18 cellular contexts compared by ENCODE assay signal in the genomic region with DNA sequence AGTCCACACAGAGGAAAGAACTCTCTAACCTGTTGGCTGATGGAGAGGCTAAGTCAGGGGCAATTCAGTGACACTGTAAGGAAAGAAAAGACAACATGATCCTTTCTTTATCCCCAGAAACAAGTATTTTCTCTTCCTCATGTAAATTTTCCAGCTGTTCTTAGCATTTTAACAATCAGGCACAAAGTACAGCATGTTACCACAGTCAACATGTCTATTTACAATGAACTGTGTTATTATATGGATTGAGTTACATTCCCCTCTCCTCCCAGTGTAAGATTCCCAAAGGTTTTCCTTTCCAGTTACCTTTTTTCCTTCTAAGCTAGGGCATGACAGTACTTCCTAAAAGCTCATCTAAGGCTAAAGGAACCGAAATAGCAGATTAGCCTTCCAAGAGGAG. TPM values are rescaled to one million over a fixed set of nuclear protein-coding genes. Genes with fewer than 3 reads are reported as not detected.
A peak's percentile ranks its signal among the peaks of the same experiment; 100 is the strongest.
DNase-seq lines count a peak whose midpoint lies in the region; ATAC-seq and TF ChIP-seq lines count a peak whose summit lies in the region.
"Had no signal": no experiment of that assay in that cellular context is flagged by ENCODE, and none has a peak within 500 bp of the region (broad histone marks: within the 10 kb centered on the region; RNA-seq: fewer than 3 reads in every experiment).

No MANE protein-coding gene starts in this region.

- no peak overlapping the region for H2AK9ac ChIP-seq in IMR-90 (replicated peaks; ENCODE audit: low read depth, low read length, poor library complexity)

- no peaks in the 10 kb centered on the region for H3K27me3 Mint-ChIP-seq in CD14-positive monocyte (ENCODE audit: low read depth in 3 of 3)
- H3K27me3 Mint-ChIP-seq: B cell, IgD-negative memory B cell had no signal

- POLR2A ChIA-PET in IMR-90 (lab: Charles Lee; ENCODE audit: unreplicated experiment), result no interaction called here

- peaks cover 58 to 78% of the 10 kb centered on the region in 2 donors for H3K36me3 Mint-ChIP-seq in CD14-positive monocyte

- H3K9me3 ChIP-seq in IMR-90 (ENCODE audit: control insufficient read depth, insufficient read depth, low read length) (no peaks in the 10 kb centered on the region), adipocyte (ENCODE audit: control insufficient read depth, low read length) (no peaks in the 10 kb centered on the region), testis (no peaks in the 10 kb centered on the region), esophagus squamous epithelium (no peaks in the 10 kb centered on the region), upper lobe of right lung (no peaks in the 10 kb centered on the region)

- H4K5ac ChIP-seq in IMR-90 (ENCODE audit: low read depth, low read length), result no peak overlapping the region

- intact Hi-C loops in CD14-positive monocyte (cut with micrococcal nuclease) (no loop called here), IMR-90 (cut with micrococcal nuclease) (no loop called here), testis (cut with DNase I; ENCODE audit: low total_unique reads) (no loop called here), esophagus squamous epithelium (cut with DNase I) (no loop called here), upper lobe of right lung (cut with DNase I) (no loop called here)

- H3K23ac ChIP-seq in IMR-90 (ENCODE audit: low read depth, low read length), result no peak overlapping the region

- H3K4me1 ChIP-seq in IMR-90 (ENCODE audit: control insufficient read depth, insufficient read depth, low read length) (peaks cover 3% of the 10 kb centered on the region; the same call in 1 of the 2 replicates), adipocyte (ENCODE audit: control insufficient read depth, insufficient read depth, low read length) (no peaks in the 10 kb centered on the region), testis (peaks cover 26% of the 10 kb centered on the region), esophagus squamous epithelium (no peaks in the 10 kb centered on the region), upper lobe of right lung (no peaks in the 10 kb centered on the region)

- TF ChIP-seq RAD21 in IMR-90 (IDR thresholded peaks at IDR 0.05; ENCODE audit: low read length), result no peak

- no peak overlapping the region for H3K14ac ChIP-seq in IMR-90 (replicated peaks; ENCODE audit: low read depth, low read length)

- no peak overlapping the region for H4K8ac ChIP-seq in IMR-90 (ENCODE audit: low read depth in 2 of 2, low read length in 2 of 2)

- no peak overlapping the region; the same call in 1 of the 2 replicates for H2AK5ac ChIP-seq in IMR-90 (ENCODE audit: low read depth, low read length)

- H4K20me1 ChIP-seq in IMR-90 (ENCODE audit: insufficient read depth, low read length), result peaks cover 9% of the 10 kb centered on the region

- H2BK120ac ChIP-seq in IMR-90 (ENCODE audit: low read depth, low read length), result no peak overlapping the region

- no peaks in the 10 kb centered on the region for H3K9me3 Mint-ChIP-seq in CD14-positive monocyte
- H3K9me3 Mint-ChIP-seq: IgD-negative memory B cell had no signal

- no peak overlapping the region for H3K4ac ChIP-seq in IMR-90 (ENCODE audit: low read depth, low read length)

- ATAC-seq in IMR-90 (ENCODE audit: low read depth) (peak; percentile 27; the same call in 1 of the 2 replicates), upper lobe of right lung (no peak)

- H2BK5ac ChIP-seq in IMR-90 (ENCODE audit: low read depth, low read length, poor library complexity, severe bottlenecking), result no peak overlapping the region

- peaks cover 8 to 9% of the 10 kb centered on the region in 2 experiments for H3K79me1 ChIP-seq in IMR-90 (ENCODE audit: low read depth in 1 of 2, low read length in 2 of 2)

- no CpG with 5 or more reads among the region's 1 CpG for WGBS in IMR-90 (ENCODE audit: extremely low coverage in 2 of 2, insufficient read length in 1 of 2), 2 experiments
- 45 to 54% methylated on average over 1 of the region's 1 CpG for WGBS in testis, 2 donors
- WGBS in esophagus squamous epithelium, 2 donors, result 56 to 67% methylated on average over 1 of the region's 1 CpG

- no peak overlapping the region for H3K18ac ChIP-seq in IMR-90 (ENCODE audit: low read depth, low read length)

- no TSS peak for BruUV-seq in IMR-90 (replicated peaks; lab: Mats Ljungman, UMichigan)

- H2BK20ac ChIP-seq in IMR-90 (ENCODE audit: low read depth, low read length), result no peak overlapping the region

- H3K27ac ChIP-seq in IMR-90 (ENCODE audit: insufficient read depth, low read length) (no peak overlapping the region), testis (peak overlapping the region in 1 of 2 donors; percentile 15), esophagus squamous epithelium (no peak overlapping the region), upper lobe of right lung (no peak overlapping the region)
- H3K27ac ChIP-seq: KMS-11 had no signal

- DNase-seq in CD14-positive monocyte (ENCODE audit: low spot score) (no peak), IMR-90 (no peak), adipocyte (ENCODE audit: low read depth) (peak; percentile 20), testis (peak; percentile 7), esophagus squamous epithelium (lab: John Stamatoyannopoulos, UW) (no peak), NCI-H128 (lab: John Stamatoyannopoulos, UW; ENCODE audit: unreplicated experiment) (no peak), upper lobe of right lung (no peak)
- DNase-seq: NCI-H1092, NCI-H1436, NCI-H187, NCI-H2081 treated with DMSO at 0.1 percent for 48 hours, NCI-H524 treated with DMSO at 0.1 percent for 48 hours, NCI-H82, SHP77 treated with DMSO at 0.1 percent for 48 hours, T-helper 1 cell had no signal

- dilution Hi-C loops in IMR-90 (cut with HindIII; ENCODE audit: low sequenced_read_pairs, unreplicated experiment), result no loop called here

- H2BK15ac ChIP-seq in IMR-90 (ENCODE audit: low read depth, low read length), result no peak overlapping the region

- H3K4me3 ChIP-seq in IMR-90 (ENCODE audit: insufficient read depth, low read depth, low read length), result no peak overlapping the region
- no peak overlapping the region for H3K4me3 ChIP-seq in adipocyte (ENCODE audit: low read length)
- H3K4me3 ChIP-seq in testis, result no peak overlapping the region
- no peak overlapping the region for H3K4me3 ChIP-seq in esophagus squamous epithelium
- no peak overlapping the region for H3K4me3 ChIP-seq in upper lobe of right lung

- no peak overlapping the region for H3K4me2 ChIP-seq in IMR-90 (ENCODE audit: low read depth, low read length)
- H3K4me2 ChIP-seq: KMS-11 had no signal

- H3K36me3 ChIP-seq in IMR-90 (ENCODE audit: control insufficient read depth, insufficient read depth, low read length), result peaks cover 18% of the 10 kb centered on the region
- peaks cover 15% of the 10 kb centered on the region for H3K36me3 ChIP-seq in adipocyte (ENCODE audit: control insufficient read depth, insufficient read depth, low read length, severe bottlenecking)
- no peaks in the 10 kb centered on the region for H3K36me3 ChIP-seq in testis (ENCODE audit: low read depth, missing control alignments)
- H3K36me3 ChIP-seq in esophagus squamous epithelium, result peaks cover under 1 to 54% (median 8%) of the 10 kb centered on the region in 3 donors
- H3K36me3 ChIP-seq in upper lobe of right lung, result peaks cover 23% of the 10 kb centered on the region

- TF ChIP-seq CTCF in CD14-positive monocyte (IDR thresholded peaks at IDR 0.05), result no peak
- TF ChIP-seq CTCF in IMR-90 (conservative IDR thresholded peaks at IDR 0.05; ENCODE audit: low read depth, low read length), result no peak
- no peak for TF ChIP-seq CTCF in testis (IDR thresholded peaks at IDR 0.05)
- TF ChIP-seq CTCF in esophagus squamous epithelium (IDR thresholded peaks at IDR 0.05), result no peak
- no peak for TF ChIP-seq CTCF in upper lobe of right lung (IDR thresholded peaks at IDR 0.05)

- H3K27ac Mint-ChIP-seq in CD14-positive monocyte, result peak overlapping the region in 5 of 7 donors; percentile 2 to 77 (median 50)
- H3K27ac Mint-ChIP-seq: B cell had no signal

- no peak overlapping the region for H2AFZ ChIP-seq in IMR-90 (replicated peaks; ENCODE audit: low read length, poor library complexity)

- TF ChIP-seq POLR2A in IMR-90 (IDR thresholded peaks at IDR 0.05; ENCODE audit: low read depth, low read length) (no peak), testis (IDR thresholded peaks at IDR 0.05) (no peak), esophagus squamous epithelium (IDR thresholded peaks at IDR 0.05) (no peak)

- in situ Hi-C loops in IMR-90 (cut with MboI; ENCODE audit: low sequenced_read_pairs), result no loop called here

- H3K27me3 ChIP-seq in IMR-90 (ENCODE audit: control insufficient read depth, insufficient read depth, low read length) (no peaks in the 10 kb centered on the region), adipocyte (replicated peaks; ENCODE audit: control insufficient read depth, insufficient read depth, low read length) (no peaks in the 10 kb centered on the region), testis (no peaks in the 10 kb centered on the region), esophagus squamous epithelium (no peaks in the 10 kb centered on the region), upper lobe of right lung (no peaks in the 10 kb centered on the region)

- H3K9me1 ChIP-seq in IMR-90 (ENCODE audit: insufficient read depth, low read length), result no peaks in the 10 kb centered on the region

- CTCF ChIA-PET in IMR-90 (lab: Yijun Ruan, JAX), result no interaction called here

- H4K91ac ChIP-seq in IMR-90 (ENCODE audit: insufficient read depth, low read depth, low read length), result no peak overlapping the region

- peaks cover 10% of the 10 kb centered on the region for H3K4me1 Mint-ChIP-seq in CD14-positive monocyte
- H3K4me1 Mint-ChIP-seq: B cell, IgD-negative memory B cell had no signal

- H3K4me3 Mint-ChIP-seq in CD14-positive monocyte, result no peak overlapping the region
- H3K4me3 Mint-ChIP-seq: B cell, IgD-negative memory B cell had no signal

- no peak overlapping the region for H3K56ac ChIP-seq in IMR-90 (ENCODE audit: extremely low read depth, insufficient read depth, low read length)

- H3K9ac ChIP-seq in IMR-90 (ENCODE audit: low read depth, low read length) (no peak overlapping the region), adipocyte (ENCODE audit: low read length) (no peak overlapping the region)
- H3K9ac ChIP-seq: KMS-11 had no signal

RNA-seq across cellular contexts. Expression of a gene that starts 26.7 kb away (rescaled TPM):
- polyA plus RNA-seq in CD14-positive monocyte, result 10 to 100 TPM; 23.4 to 28.4 TPM
- 61.1 and 65.4 TPM in 2 replicates for total RNA-seq in IMR-90 (2012; rRNA removed)
- 10.3 and 12.8 TPM in 2 replicates for polyA plus RNA-seq in IMR-90 (2012; rRNA removed)
- 6.0 and 7.5 TPM in 2 replicates for polyA plus RNA-seq in IMR-90 (2012; cell fraction: cytosol; rRNA removed)
- 5.9 and 17.2 TPM in 2 replicates for polyA plus RNA-seq in IMR-90 (2012; cell fraction: nucleus; rRNA removed; ENCODE audit: low replicate concordance)
- 100 to 1,000 TPM; 119 to 120 TPM for total RNA-seq in testis
- polyA plus RNA-seq in testis (ENCODE audit: insufficient read depth, low read depth, low replicate concordance), result 66.2 TPM
- 10 to 100 TPM; 53.7 to 96.4 (median 59.9) TPM for total RNA-seq in esophagus squamous epithelium
- 51.5 TPM for total RNA-seq in upper lobe of right lung

RNA-seq across cellular contexts. Expression of a gene that starts 50.2 kb away (rescaled TPM):
- polyA plus RNA-seq in CD14-positive monocyte, result 10 to 100 TPM; 14.0 to 15.6 TPM
- total RNA-seq in IMR-90 (2012; rRNA removed), result 21.7 and 25.3 TPM in 2 replicates
- polyA plus RNA-seq in IMR-90 (2012; rRNA removed), result 34.1 and 38.1 TPM in 2 replicates
- polyA plus RNA-seq in IMR-90 (2012; cell fraction: cytosol; rRNA removed), result 45.7 and 62.0 TPM in 2 replicates
- polyA plus RNA-seq in IMR-90 (2012; cell fraction: nucleus; rRNA removed; ENCODE audit: low replicate concordance), result 134 and 167 TPM in 2 replicates
- 10 to 100 TPM; 62.4 to 62.9 TPM for total RNA-seq in testis
- polyA plus RNA-seq in testis (ENCODE audit: insufficient read depth, low read depth, low replicate concordance), result 77.5 TPM
- total RNA-seq in esophagus squamous epithelium, result 10 to 100 TPM; 33.1 to 40.2 (median 38.1) TPM
- 79.5 TPM for total RNA-seq in upper lobe of right lung

Comparison
In these comparisons a context has a peak if more than half of its experiments do, and no peak if none do; other contexts are left out.
1. DNase-seq: peak in adipocyte (single experiment) and testis (single experiment); none in CD14-positive monocyte (single experiment), IMR-90 (single experiment), esophagus squamous epithelium (single experiment), NCI-H128 (single experiment) and upper lobe of right lung (single experiment).